ENCODE assay signal across 1 cellular context in the genomic region with DNA sequence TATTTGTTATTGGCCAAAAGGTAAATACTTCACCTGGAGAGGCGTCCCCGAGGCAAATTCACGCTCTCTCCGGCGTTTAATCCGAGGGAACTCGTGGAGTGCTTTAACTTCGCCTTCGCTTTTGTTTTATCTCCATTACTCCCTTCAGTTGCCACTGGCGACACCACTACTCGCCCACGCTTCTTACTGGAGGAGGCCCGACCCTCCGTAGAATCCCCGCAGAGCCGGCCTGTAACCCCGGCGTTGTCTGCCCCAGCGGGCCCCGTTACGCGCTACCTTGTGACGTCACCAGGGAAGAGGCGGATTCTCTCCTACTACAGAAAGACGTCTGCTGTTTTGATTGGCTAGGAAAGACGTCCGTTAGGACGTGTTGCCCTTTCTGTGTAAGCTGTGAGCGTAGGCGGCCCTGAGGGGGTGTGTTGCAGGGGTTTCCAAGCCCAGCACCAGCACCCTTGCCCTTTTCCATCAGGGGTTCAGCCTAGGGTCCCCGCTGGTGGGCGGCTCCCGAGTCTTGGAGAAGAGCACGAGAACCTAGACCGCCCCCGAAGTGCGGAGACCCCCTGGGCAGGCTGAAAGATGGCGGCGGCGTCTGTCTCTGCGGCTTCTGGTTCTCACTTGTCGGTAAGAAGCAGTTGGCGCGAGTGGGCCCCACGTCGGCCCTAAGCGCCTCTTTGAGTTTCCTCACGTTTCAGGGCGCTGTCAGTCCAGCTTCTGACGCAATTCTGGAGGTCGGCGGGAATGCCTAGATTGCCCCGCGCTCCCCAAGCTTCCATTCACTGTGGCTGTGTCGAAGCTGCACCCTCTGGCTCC.
TF ChIP-seq lines count a peak whose summit lies in the region.

A gene (plus strand): TSS at position 376 of the 810 bp plus-strand sequence. CDS start 201 bp downstream, at position 577.

TF ChIP-seq in K562, 482 proteins besides CTCF, POLR2A, EP300 and RAD21 (continued from another document and continues in another):
- TF ChIP-seq, protein P1, sequence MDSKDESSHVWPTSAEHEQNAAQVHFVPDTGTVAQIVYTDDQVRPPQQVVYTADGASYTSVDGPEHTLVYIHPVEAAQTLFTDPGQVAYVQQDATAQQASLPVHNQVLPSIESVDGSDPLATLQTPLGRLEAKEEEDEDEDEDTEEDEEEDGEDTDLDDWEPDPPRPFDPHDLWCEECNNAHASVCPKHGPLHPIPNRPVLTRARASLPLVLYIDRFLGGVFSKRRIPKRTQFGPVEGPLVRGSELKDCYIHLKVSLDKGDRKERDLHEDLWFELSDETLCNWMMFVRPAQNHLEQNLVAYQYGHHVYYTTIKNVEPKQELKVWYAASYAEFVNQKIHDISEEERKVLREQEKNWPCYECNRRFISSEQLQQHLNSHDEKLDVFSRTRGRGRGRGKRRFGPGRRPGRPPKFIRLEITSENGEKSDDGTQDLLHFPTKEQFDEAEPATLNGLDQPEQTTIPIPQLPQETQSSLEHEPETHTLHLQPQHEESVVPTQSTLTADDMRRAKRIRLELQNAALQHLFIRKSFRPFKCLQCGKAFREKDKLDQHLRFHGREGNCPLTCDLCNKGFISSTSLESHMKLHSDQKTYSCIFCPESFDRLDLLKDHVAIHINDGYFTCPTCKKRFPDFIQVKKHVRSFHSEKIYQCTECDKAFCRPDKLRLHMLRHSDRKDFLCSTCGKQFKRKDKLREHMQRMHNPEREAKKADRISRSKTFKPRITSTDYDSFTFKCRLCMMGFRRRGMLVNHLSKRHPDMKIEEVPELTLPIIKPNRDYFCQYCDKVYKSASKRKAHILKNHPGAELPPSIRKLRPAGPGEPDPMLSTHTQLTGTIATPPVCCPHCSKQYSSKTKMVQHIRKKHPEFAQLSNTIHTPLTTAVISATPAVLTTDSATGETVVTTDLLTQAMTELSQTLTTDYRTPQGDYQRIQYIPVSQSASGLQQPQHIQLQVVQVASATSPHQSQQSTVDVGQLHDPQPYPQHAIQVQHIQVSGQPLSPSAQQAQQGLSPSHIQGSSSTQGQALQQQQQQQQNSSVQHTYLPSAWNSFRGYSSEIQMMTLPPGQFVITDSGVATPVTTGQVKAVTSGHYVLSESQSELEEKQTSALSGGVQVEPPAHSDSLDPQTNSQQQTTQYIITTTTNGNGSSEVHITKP (IDR thresholded peaks at IDR 0.05; ENCODE audit: partially characterized antibody), result no peak
- 0 out of 2 replicates have a peak, but pooled peaks have one; percentile 3 for TF ChIP-seq TEAD4 (IDR thresholded peaks at IDR 0.05; ENCODE audit: low read length)
- no peak for TF ChIP-seq TEAD4 (CRISPR knock-in tag; IDR thresholded peaks at IDR 0.05; ENCODE audit: borderline replicate concordance)
- TF ChIP-seq KLF16 (IDR thresholded peaks at IDR 0.05), result no peak
- TF ChIP-seq TRIM24 (IDR thresholded peaks at IDR 0.05), result no peak
- TF ChIP-seq PHB (CRISPR knock-in tag; IDR thresholded peaks at IDR 0.05), result no peak
- TF ChIP-seq, protein P2, sequence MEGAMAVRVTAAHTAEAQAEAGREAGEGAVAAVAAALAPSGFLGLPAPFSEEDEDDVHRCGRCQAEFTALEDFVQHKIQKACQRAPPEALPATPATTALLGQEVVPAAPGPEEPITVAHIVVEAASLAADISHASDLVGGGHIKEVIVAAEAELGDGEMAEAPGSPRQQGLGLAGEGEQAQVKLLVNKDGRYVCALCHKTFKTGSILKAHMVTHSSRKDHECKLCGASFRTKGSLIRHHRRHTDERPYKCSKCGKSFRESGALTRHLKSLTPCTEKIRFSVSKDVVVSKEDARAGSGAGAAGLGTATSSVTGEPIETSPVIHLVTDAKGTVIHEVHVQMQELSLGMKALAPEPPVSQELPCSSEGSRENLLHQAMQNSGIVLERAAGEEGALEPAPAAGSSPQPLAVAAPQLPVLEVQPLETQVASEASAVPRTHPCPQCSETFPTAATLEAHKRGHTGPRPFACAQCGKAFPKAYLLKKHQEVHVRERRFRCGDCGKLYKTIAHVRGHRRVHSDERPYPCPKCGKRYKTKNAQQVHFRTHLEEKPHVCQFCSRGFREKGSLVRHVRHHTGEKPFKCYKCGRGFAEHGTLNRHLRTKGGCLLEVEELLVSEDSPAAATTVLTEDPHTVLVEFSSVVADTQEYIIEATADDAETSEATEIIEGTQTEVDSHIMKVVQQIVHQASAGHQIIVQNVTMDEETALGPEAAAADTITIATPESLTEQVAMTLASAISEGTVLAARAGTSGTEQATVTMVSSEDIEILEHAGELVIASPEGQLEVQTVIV (CRISPR knock-in tag; IDR thresholded peaks at IDR 0.05; ENCODE audit: borderline replicate concordance), result no peak
- no peak for TF ChIP-seq FOXP1 (CRISPR knock-in tag; IDR thresholded peaks at IDR 0.05)
- TF ChIP-seq TAF15 (IDR thresholded peaks at IDR 0.05; ENCODE audit: low read depth, low read length), result no peak
- TF ChIP-seq EGR1 (conservative IDR thresholded peaks at IDR 0.05), result peak; percentile 99
- TF ChIP-seq, protein P3, sequence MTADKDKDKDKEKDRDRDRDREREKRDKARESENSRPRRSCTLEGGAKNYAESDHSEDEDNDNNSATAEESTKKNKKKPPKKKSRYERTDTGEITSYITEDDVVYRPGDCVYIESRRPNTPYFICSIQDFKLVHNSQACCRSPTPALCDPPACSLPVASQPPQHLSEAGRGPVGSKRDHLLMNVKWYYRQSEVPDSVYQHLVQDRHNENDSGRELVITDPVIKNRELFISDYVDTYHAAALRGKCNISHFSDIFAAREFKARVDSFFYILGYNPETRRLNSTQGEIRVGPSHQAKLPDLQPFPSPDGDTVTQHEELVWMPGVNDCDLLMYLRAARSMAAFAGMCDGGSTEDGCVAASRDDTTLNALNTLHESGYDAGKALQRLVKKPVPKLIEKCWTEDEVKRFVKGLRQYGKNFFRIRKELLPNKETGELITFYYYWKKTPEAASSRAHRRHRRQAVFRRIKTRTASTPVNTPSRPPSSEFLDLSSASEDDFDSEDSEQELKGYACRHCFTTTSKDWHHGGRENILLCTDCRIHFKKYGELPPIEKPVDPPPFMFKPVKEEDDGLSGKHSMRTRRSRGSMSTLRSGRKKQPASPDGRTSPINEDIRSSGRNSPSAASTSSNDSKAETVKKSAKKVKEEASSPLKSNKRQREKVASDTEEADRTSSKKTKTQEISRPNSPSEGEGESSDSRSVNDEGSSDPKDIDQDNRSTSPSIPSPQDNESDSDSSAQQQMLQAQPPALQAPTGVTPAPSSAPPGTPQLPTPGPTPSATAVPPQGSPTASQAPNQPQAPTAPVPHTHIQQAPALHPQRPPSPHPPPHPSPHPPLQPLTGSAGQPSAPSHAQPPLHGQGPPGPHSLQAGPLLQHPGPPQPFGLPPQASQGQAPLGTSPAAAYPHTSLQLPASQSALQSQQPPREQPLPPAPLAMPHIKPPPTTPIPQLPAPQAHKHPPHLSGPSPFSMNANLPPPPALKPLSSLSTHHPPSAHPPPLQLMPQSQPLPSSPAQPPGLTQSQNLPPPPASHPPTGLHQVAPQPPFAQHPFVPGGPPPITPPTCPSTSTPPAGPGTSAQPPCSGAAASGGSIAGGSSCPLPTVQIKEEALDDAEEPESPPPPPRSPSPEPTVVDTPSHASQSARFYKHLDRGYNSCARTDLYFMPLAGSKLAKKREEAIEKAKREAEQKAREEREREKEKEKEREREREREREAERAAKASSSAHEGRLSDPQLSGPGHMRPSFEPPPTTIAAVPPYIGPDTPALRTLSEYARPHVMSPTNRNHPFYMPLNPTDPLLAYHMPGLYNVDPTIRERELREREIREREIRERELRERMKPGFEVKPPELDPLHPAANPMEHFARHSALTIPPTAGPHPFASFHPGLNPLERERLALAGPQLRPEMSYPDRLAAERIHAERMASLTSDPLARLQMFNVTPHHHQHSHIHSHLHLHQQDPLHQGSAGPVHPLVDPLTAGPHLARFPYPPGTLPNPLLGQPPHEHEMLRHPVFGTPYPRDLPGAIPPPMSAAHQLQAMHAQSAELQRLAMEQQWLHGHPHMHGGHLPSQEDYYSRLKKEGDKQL (CRISPR knock-in tag; IDR thresholded peaks at IDR 0.05; ENCODE audit: borderline replicate concordance), result no peak
- no peak for TF ChIP-seq BACH1 (tag; IDR thresholded peaks at IDR 0.05)
- TF ChIP-seq, protein P4, sequence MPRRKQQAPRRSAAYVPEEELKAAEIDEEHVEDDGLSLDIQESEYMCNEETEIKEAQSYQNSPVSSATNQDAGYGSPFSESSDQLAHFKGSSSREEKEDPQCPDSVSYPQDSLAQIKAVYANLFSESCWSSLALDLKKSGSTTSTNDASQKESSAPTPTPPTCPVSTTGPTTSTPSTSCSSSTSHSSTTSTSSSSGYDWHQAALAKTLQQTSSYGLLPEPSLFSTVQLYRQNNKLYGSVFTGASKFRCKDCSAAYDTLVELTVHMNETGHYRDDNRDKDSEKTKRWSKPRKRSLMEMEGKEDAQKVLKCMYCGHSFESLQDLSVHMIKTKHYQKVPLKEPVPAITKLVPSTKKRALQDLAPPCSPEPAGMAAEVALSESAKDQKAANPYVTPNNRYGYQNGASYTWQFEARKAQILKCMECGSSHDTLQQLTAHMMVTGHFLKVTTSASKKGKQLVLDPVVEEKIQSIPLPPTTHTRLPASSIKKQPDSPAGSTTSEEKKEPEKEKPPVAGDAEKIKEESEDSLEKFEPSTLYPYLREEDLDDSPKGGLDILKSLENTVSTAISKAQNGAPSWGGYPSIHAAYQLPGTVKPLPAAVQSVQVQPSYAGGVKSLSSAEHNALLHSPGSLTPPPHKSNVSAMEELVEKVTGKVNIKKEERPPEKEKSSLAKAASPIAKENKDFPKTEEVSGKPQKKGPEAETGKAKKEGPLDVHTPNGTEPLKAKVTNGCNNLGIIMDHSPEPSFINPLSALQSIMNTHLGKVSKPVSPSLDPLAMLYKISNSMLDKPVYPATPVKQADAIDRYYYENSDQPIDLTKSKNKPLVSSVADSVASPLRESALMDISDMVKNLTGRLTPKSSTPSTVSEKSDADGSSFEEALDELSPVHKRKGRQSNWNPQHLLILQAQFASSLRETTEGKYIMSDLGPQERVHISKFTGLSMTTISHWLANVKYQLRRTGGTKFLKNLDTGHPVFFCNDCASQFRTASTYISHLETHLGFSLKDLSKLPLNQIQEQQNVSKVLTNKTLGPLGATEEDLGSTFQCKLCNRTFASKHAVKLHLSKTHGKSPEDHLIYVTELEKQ (CRISPR knock-in tag; IDR thresholded peaks at IDR 0.05), result no peak
- TF ChIP-seq MAFG (tag; conservative IDR thresholded peaks at IDR 0.05), result no peak
- TF ChIP-seq, protein P5, sequence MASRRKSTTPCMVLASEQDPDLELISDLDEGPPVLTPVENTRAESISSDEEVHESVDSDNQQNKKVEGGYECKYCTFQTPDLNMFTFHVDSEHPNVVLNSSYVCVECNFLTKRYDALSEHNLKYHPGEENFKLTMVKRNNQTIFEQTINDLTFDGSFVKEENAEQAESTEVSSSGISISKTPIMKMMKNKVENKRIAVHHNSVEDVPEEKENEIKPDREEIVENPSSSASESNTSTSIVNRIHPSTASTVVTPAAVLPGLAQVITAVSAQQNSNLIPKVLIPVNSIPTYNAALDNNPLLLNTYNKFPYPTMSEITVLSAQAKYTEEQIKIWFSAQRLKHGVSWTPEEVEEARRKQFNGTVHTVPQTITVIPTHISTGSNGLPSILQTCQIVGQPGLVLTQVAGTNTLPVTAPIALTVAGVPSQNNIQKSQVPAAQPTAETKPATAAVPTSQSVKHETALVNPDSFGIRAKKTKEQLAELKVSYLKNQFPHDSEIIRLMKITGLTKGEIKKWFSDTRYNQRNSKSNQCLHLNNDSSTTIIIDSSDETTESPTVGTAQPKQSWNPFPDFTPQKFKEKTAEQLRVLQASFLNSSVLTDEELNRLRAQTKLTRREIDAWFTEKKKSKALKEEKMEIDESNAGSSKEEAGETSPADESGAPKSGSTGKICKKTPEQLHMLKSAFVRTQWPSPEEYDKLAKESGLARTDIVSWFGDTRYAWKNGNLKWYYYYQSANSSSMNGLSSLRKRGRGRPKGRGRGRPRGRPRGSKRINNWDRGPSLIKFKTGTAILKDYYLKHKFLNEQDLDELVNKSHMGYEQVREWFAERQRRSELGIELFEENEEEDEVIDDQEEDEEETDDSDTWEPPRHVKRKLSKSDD (conservative IDR thresholded peaks at IDR 0.05; ENCODE audit: low read length), result no peak
- no peak for TF ChIP-seq CCAR2 (IDR thresholded peaks at IDR 0.05; ENCODE audit: low read depth, low read length)
- TF ChIP-seq JUND (IDR thresholded peaks at IDR 0.05; ENCODE audit: borderline replicate concordance, low read depth, low read length), result peak; percentile 87
- peak; percentile 71 for TF ChIP-seq JUND (tag; IDR thresholded peaks at IDR 0.05; ENCODE audit: borderline replicate concordance, low read depth, low read length)
- no peak; the same call in 1 of the 2 replicates for TF ChIP-seq ZC3H4 (CRISPR knock-in tag; IDR thresholded peaks at IDR 0.05; ENCODE audit: borderline replicate concordance)
- no peak for TF ChIP-seq RBM39 (optimal IDR thresholded peaks at IDR 0.05; ENCODE audit: low read depth, low read length)
- no peak for TF ChIP-seq SIX5 (IDR thresholded peaks at IDR 0.05; ENCODE audit: borderline replicate concordance in 1 of 2, insufficient read depth in 1 of 2, low read depth in 1 of 2, low read length in 2 of 2)
- no peak for TF ChIP-seq CBX8 (IDR thresholded peaks at IDR 0.05; ENCODE audit: borderline replicate concordance, extremely low read depth, low read depth, low read length, poor library complexity, severe bottlenecking)
- 0 out of 2 replicates have a peak, but pooled peaks have one; percentile 29 for TF ChIP-seq RB1 (IDR thresholded peaks at IDR 0.05; ENCODE audit: low read depth)
- TF ChIP-seq DMBX1 (CRISPR knock-in tag; IDR thresholded peaks at IDR 0.05; ENCODE audit: borderline replicate concordance), result 0 out of 2 replicates have a peak, but pooled peaks have one; percentile 24
- TF ChIP-seq, protein P6, sequence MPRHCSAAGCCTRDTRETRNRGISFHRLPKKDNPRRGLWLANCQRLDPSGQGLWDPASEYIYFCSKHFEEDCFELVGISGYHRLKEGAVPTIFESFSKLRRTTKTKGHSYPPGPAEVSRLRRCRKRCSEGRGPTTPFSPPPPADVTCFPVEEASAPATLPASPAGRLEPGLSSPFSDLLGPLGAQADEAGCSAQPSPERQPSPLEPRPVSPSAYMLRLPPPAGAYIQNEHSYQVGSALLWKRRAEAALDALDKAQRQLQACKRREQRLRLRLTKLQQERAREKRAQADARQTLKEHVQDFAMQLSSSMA (CRISPR knock-in tag; IDR thresholded peaks at IDR 0.05), result no peak
- TF ChIP-seq ZNF133 (CRISPR knock-in tag; IDR thresholded peaks at IDR 0.05), result no peak
- TF ChIP-seq ERF (CRISPR knock-in tag; IDR thresholded peaks at IDR 0.05), result no peak
- no peak for TF ChIP-seq BRCA1 (IDR thresholded peaks at IDR 0.05)
- no peak for TF ChIP-seq BRCA1 (CRISPR knock-in tag; IDR thresholded peaks at IDR 0.05)
- TF ChIP-seq KLF10 (CRISPR knock-in tag; IDR thresholded peaks at IDR 0.05), result no peak
- TF ChIP-seq, protein P7, sequence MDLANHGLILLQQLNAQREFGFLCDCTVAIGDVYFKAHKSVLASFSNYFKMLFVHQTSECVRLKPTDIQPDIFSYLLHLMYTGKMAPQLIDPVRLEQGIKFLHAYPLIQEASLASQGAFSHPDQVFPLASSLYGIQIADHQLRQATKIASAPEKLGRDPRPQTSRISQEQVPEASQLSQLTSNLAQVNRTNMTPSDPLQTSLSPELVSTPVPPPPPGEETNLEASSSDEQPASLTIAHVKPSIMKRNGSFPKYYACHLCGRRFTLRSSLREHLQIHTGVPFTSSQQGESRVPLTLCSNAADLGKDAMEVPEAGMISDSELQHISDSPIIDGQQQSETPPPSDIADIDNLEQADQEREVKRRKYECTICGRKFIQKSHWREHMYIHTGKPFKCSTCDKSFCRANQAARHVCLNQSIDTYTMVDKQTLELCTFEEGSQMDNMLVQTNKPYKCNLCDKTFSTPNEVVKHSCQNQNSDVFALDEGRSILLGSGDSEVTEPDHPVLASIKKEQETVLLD (IDR thresholded peaks at IDR 0.05), result no peak
- no peak for TF ChIP-seq ZNF589 (CRISPR knock-in tag; IDR thresholded peaks at IDR 0.05; ENCODE audit: low read depth)
- no peak for TF ChIP-seq PURB (CRISPR knock-in tag; IDR thresholded peaks at IDR 0.05; ENCODE audit: low read depth)
- TF ChIP-seq TBP (optimal IDR thresholded peaks at IDR 0.05; ENCODE audit: low read depth, low read length), result peak; percentile 58
- TF ChIP-seq SMARCA4 (IDR thresholded peaks at IDR 0.05), result no peak
